ENCODE assay signal across 12 cellular contexts in genomic region chr7:134083766-134084487, GRCh38. TPM values are rescaled to one million over a fixed set of nuclear protein-coding genes. Genes with fewer than 3 reads are reported as not detected.
A peak's percentile ranks its signal among the peaks of the same experiment; 100 is the strongest.
DNase-seq lines count a peak whose midpoint lies in the region; ATAC-seq and TF ChIP-seq lines count a peak whose summit lies in the region.
"Had no signal": no experiment of that assay in that cellular context is flagged by ENCODE, and none has a peak within 500 bp of the region (broad histone marks: within the 10 kb centered on the region; RNA-seq: fewer than 3 reads in every experiment).

No MANE protein-coding gene starts in this region.

- H4K20me1 ChIP-seq in SK-N-SH (ENCODE audit: insufficient read depth) = no peaks in the 10 kb centered on the region

- no peak overlapping the region for H3K4me3 Mint-ChIP-seq in endothelial cell (ENCODE audit: unreplicated experiment)
- H3K4me3 Mint-ChIP-seq: T-helper 17 cell had no signal

- peak overlapping the region; percentile 2; the same call in 1 of the 2 replicates for H3K4me2 ChIP-seq in SK-N-SH

- peak; percentile 52 for ATAC-seq in Right ventricle myocardium inferior

- H3K4me1 ChIP-seq in SK-N-SH (ENCODE audit: control insufficient read depth in 1 of 2, insufficient read depth in 2 of 2, low read depth in 1 of 2, low read length in 1 of 2) (peaks cover 0 to 12% of the 10 kb centered on the region in 2 experiments; a peak in 1 of 4 replicates), testis (peaks cover 23% of the 10 kb centered on the region), HAP-1 (no peaks in the 10 kb centered on the region)
- H3K4me1 ChIP-seq: tibial artery had no signal

- H3K9ac ChIP-seq in SK-N-SH = no peak overlapping the region

- TF ChIP-seq CTCF in SK-N-SH (IDR thresholded peaks at IDR 0.05) = no peak
- no peak for TF ChIP-seq CTCF in fibroblast of the aortic adventitia (IDR thresholded peaks at IDR 0.05; ENCODE audit: insufficient read depth, low read length)
- TF ChIP-seq CTCF in testis (IDR thresholded peaks at IDR 0.05) = no peak
- TF ChIP-seq CTCF in endothelial cell (IDR thresholded peaks at IDR 0.05; ENCODE audit: unreplicated experiment) = no peak

- TF ChIP-seq POLR2A in testis (IDR thresholded peaks at IDR 0.05) = no peak

- H3F3A ChIP-seq in SK-N-SH (replicated peaks; ENCODE audit: insufficient read depth) = no peaks in the 10 kb centered on the region

- peaks cover 8% of the 10 kb centered on the region for H3K4me1 Mint-ChIP-seq in endothelial cell (ENCODE audit: unreplicated experiment)
- H3K4me1 Mint-ChIP-seq: T-helper 17 cell had no signal

- no peak overlapping the region for H2AFZ ChIP-seq in SK-N-SH (ENCODE audit: low read depth)

- no peak for TF ChIP-seq EP300 in SK-N-SH (IDR thresholded peaks at IDR 0.05; ENCODE audit: borderline replicate concordance in 1 of 2, low read depth in 1 of 2, low read length in 1 of 2)

- no peaks in the 10 kb centered on the region for H3K79me2 ChIP-seq in SK-N-SH (ENCODE audit: insufficient read depth)

- no peak for TF ChIP-seq RAD21 in SK-N-SH (IDR thresholded peaks at IDR 0.05; ENCODE audit: low read length)

- H3K27ac ChIP-seq in SK-N-SH (ENCODE audit: low read depth in 2 of 2, low read length in 1 of 2) = peak overlapping the region; percentile 11 to 43; a peak in 3 of 4 replicates
- H3K27ac ChIP-seq in testis = peak overlapping the region; percentile 62 to 67
- H3K27ac ChIP-seq: tibial artery had no signal

- peaks cover 18% of the 10 kb centered on the region for H3K36me3 Mint-ChIP-seq in endothelial cell (ENCODE audit: low read depth, unreplicated experiment)

- H3K36me3 ChIP-seq in SK-N-SH (replicated peaks in 1 of 2; ENCODE audit: control insufficient read depth in 1 of 2, insufficient read depth in 2 of 2, low read length in 1 of 2) = peaks cover 0 to 2% of the 10 kb centered on the region in 2 experiments
- no peaks in the 10 kb centered on the region for H3K36me3 ChIP-seq in testis (ENCODE audit: low read depth, missing control alignments)
- no peaks in the 10 kb centered on the region for H3K36me3 ChIP-seq in HAP-1 (replicated peaks)
- H3K36me3 ChIP-seq: tibial artery had no signal

- peaks cover 4% of the 10 kb centered on the region for H3K9me3 Mint-ChIP-seq in endothelial cell (ENCODE audit: unreplicated experiment)

- intact Hi-C loops in Right ventricle myocardium inferior (cut with DNase I) = no loop called here
- intact Hi-C loops in cardiac septum (cut with DNase I) = no loop called here
- intact Hi-C loops in testis (cut with DNase I; ENCODE audit: low total_unique reads) = no loop called here

- DNase-seq in Right ventricle myocardium inferior (ENCODE audit: missing footprints) (no peak), cardiac septum (ENCODE audit: low spot score) (no peak), SK-N-SH (no peak), fibroblast of the aortic adventitia (ENCODE audit: low read depth) (peak; percentile 64), testis (no peak), endothelial cell (ENCODE audit: low spot score) (no peak), HAP-1 (ENCODE audit: low spot score in 2 of 2) (no peak), NCI-H524 treated with DMSO at 0.1 percent for 48 hours (lab: John Stamatoyannopoulos, UW) (no peak)
- DNase-seq: NCI-H2029 treated with DMSO at 0.1 percent for 48 hours; NK-92 treated with Interleukin-12 subunit alpha and Interleukin-12 subunit beta, amount 100 ng/mL, for 24 hours; T-helper 17 cell; tibial artery had no signal

- no peaks in the 10 kb centered on the region for H3K27me3 ChIP-seq in SK-N-SH (ENCODE audit: insufficient read depth)
- H3K27me3 ChIP-seq in testis = no peaks in the 10 kb centered on the region
- no peaks in the 10 kb centered on the region for H3K27me3 ChIP-seq in HAP-1 (ENCODE audit: low read depth)
- H3K27me3 ChIP-seq: tibial artery had no signal

- WGBS in SK-N-SH (ENCODE audit: low lambda C conversion rate) = 42% methylated on average over 3 of the region's 3 CpGs
- 70 to 74% methylated on average over 3 of the region's 3 CpGs for WGBS in testis, 2 donors

- no peak overlapping the region for H3K27ac Mint-ChIP-seq in endothelial cell (ENCODE audit: unreplicated experiment)
- H3K27ac Mint-ChIP-seq: T-helper 17 cell had no signal

- POLR2A ChIA-PET in SK-N-SH (lab: Yijun Ruan, JAX) = no interaction called here

- H3K4me3 ChIP-seq in SK-N-SH (ENCODE audit: low read depth in 2 of 2, low read length in 1 of 2) = no peak overlapping the region
- H3K4me3 ChIP-seq in fibroblast of the aortic adventitia (ENCODE audit: low read depth, low read length) = no peak overlapping the region
- no peak overlapping the region for H3K4me3 ChIP-seq in testis
- H3K4me3 ChIP-seq in HAP-1 = no peak overlapping the region
- H3K4me3 ChIP-seq: tibial artery had no signal

- in situ Hi-C loops in HAP-1 (cut with MboI; ENCODE audit: low sequenced_read_pairs) = no loop called here

- CTCF ChIA-PET in SK-N-SH (lab: Yijun Ruan, JAX) = interaction anchor here (1.0 to 1.6 kb wide), 3 partner anchors 15 to 68 kb away, joined by 3 to 6 read pairs (median 3); no protein-coding TSS in a partner anchor

- H3K9me2 ChIP-seq in SK-N-SH = no peaks in the 10 kb centered on the region

- H3K9me3 ChIP-seq in SK-N-SH (peaks cover 15% of the 10 kb centered on the region; the same call in 1 of the 2 replicates), testis (no peaks in the 10 kb centered on the region), HAP-1 (peaks cover under 1% of the 10 kb centered on the region; the same call in 1 of the 2 replicates)

- peaks cover 3% of the 10 kb centered on the region for H3K27me3 Mint-ChIP-seq in endothelial cell (ENCODE audit: unreplicated experiment)
- H3K27me3 Mint-ChIP-seq: T-helper 17 cell had no signal

TF ChIP-seq in SK-N-SH, 30 proteins besides CTCF, POLR2A, EP300 and RAD21:
- TF ChIP-seq GATA2 (CRISPR knock-in tag; IDR thresholded peaks at IDR 0.05) = peak; percentile 39
- TF ChIP-seq JUND (IDR thresholded peaks at IDR 0.05) = no peak
- TF ChIP-seq FOSL2 (IDR thresholded peaks at IDR 0.05; ENCODE audit: borderline replicate concordance, low read depth) = peak; percentile 53; the same call in 1 of the 2 replicates
- no peak for TF ChIP-seq MAX (IDR thresholded peaks at IDR 0.05; ENCODE audit: low read depth)
- no peak for TF ChIP-seq ELF1 (IDR thresholded peaks at IDR 0.05)
- no peak for TF ChIP-seq RFX5 (IDR thresholded peaks at IDR 0.05; ENCODE audit: low read length)
- no peak for TF ChIP-seq CHD2 (IDR thresholded peaks at IDR 0.05; ENCODE audit: low read length, partially characterized antibody)
- TF ChIP-seq RXRA (IDR thresholded peaks at IDR 0.05; ENCODE audit: borderline replicate concordance, low read depth) = no peak
- TF ChIP-seq RCOR1 (IDR thresholded peaks at IDR 0.05; ENCODE audit: low read length) = no peak
- no peak for TF ChIP-seq SIN3A (IDR thresholded peaks at IDR 0.05; ENCODE audit: borderline replicate concordance, low read depth, low read length)
- TF ChIP-seq USF1 (IDR thresholded peaks at IDR 0.05; ENCODE audit: borderline replicate concordance, low read depth) = no peak

RNA-seq across cellular contexts. Expression of gene LRGUK, which starts 43.2 kb away (rescaled TPM):
- 0.22 TPM for total RNA-seq in Right ventricle myocardium inferior
- 0.24 TPM for total RNA-seq in cardiac septum
- polyA plus RNA-seq in SK-N-SH (2012; rRNA removed) = 1.5 TPM in 2 replicates
- 0.62 and 0.70 TPM in 2 replicates for polyA plus RNA-seq in SK-N-SH (2012; cell fraction: cytosol; rRNA removed)
- polyA plus RNA-seq in SK-N-SH (2012; cell fraction: nucleus; rRNA removed) = 11.9 and 16.8 TPM in 2 replicates
- total RNA-seq in fibroblast of the aortic adventitia (ENCODE audit: low replicate concordance) = 0.09 and 0.82 TPM in 2 replicates
- total RNA-seq in testis = 10 to 100 TPM in 1 of 2 donors, 1 to 10 TPM in 1; 9.4 to 13.0 TPM
- 16.1 TPM for polyA plus RNA-seq in testis (ENCODE audit: insufficient read depth, low read depth, low replicate concordance)
- 0.64 TPM for total RNA-seq in endothelial cell (ENCODE audit: unreplicated experiment)
